1 cellular context compared by ENCODE assay signal in genomic region chr13:30673669-30674521, GRCh38.
A peak's percentile ranks its signal among the peaks of the same experiment; 100 is the strongest.
TF ChIP-seq lines count a peak whose summit lies in the region.

No MANE protein-coding gene starts in this region.

TF ChIP-seq in WTC11, 78 proteins besides CTCF, POLR2A, EP300 and RAD21 (continued from another document):
- TF ChIP-seq ZNF281 (CRISPR knock-in tag; IDR thresholded peaks at IDR 0.05) (0 out of 2 replicates have a peak, but pooled peaks have one; percentile 54), MYBL2 (CRISPR knock-in tag; IDR thresholded peaks at IDR 0.05) (peak; percentile 80; the same call in 1 of the 2 replicates), ARID4B (CRISPR knock-in tag; IDR thresholded peaks at IDR 0.05; ENCODE audit: borderline replicate concordance) (peak; percentile 75), NR2C2 (CRISPR knock-in tag; IDR thresholded peaks at IDR 0.05) (no peak), CDX4 (CRISPR knock-in tag; IDR thresholded peaks at IDR 0.05; ENCODE audit: borderline replicate concordance) (no peak), ZNF425 (CRISPR knock-in tag; conservative IDR thresholded peaks at IDR 0.05) (no peak), ZBTB43 (CRISPR knock-in tag; IDR thresholded peaks at IDR 0.05) (peak; percentile 84; the same call in 1 of the 2 replicates), SMAD4 (CRISPR knock-in tag; IDR thresholded peaks at IDR 0.05) (no peak), E2F1 (CRISPR knock-in tag; IDR thresholded peaks at IDR 0.05) (no peak), E2F4 (CRISPR knock-in tag; IDR thresholded peaks at IDR 0.05; ENCODE audit: borderline replicate concordance, low read depth) (peak; percentile 53; the same call in 1 of the 2 replicates), STAT6 (CRISPR knock-in tag; conservative IDR thresholded peaks at IDR 0.05; ENCODE audit: low read depth) (no peak), ETV6 (CRISPR knock-in tag; IDR thresholded peaks at IDR 0.05) (0 out of 2 replicates have a peak, but pooled peaks have one; percentile 53), MLX (CRISPR knock-in tag; IDR thresholded peaks at IDR 0.05) (no peak), NFATC4 (CRISPR knock-in tag; IDR thresholded peaks at IDR 0.05) (no peak), ATF3 (CRISPR knock-in tag; conservative IDR thresholded peaks at IDR 0.05) (0 out of 2 replicates have a peak, but pooled peaks have one; percentile 32), ZMAT4 (CRISPR knock-in tag; IDR thresholded peaks at IDR 0.05) (no peak), PRRX2 (CRISPR knock-in tag; IDR thresholded peaks at IDR 0.05) (no peak)
